7 cellular contexts compared by ENCODE assay signal in the genomic region with DNA sequence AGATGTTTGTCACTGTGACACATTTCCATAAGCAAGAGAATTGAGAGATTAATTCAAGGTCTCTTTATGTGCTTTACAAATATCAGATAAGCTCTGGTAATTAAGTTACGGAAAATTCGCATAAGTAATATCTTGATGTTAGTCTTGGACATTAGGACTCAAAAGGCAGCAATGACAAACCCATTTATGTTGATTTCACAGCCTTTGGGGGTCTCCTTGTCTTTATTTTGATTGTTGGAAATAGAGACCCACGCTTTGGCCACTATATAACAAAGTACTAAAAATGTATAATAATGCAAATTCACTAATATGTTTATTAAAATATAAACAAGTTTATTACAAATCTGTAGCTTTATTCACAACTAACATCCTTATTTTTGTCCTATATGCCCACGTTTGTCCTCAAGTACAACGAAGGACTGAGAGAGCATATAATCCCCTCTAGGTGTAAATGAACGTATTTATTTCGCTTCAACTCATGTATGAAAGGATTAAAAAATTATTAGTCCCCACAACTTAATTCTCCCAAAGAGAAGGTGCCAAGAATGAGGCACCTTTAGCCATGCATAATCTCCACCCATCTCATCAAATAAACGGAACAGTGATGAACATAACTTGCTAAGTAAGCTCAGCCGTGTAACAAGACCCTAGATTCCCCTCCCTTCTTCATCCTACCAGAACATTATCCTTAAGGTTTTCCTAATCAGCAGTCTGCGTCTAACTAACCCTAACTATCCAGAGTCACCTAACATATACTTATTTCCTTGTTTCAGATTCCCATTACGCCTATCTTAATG. TPM values are rescaled to one million over a fixed set of nuclear protein-coding genes. Genes with fewer than 3 reads are reported as not detected.
DNase-seq lines count a peak whose midpoint lies in the region; ATAC-seq and TF ChIP-seq lines count a peak whose summit lies in the region.

No MANE protein-coding gene starts in this region.

- no peak for ATAC-seq in HG03342 (IDR thresholded peaks at IDR 0.05; ENCODE audit: unreplicated experiment)

- H3K4me3 ChIP-seq in HUES64 (ENCODE audit: low read length) (peak overlapping the region; percentile 75), ascending aorta (peak overlapping the region; percentile 87 to 100), kidney epithelial cell (ENCODE audit: low read depth, low read length) (peak overlapping the region; percentile 66), subcutaneous abdominal adipose tissue (ENCODE audit: low read depth in 1 of 5, low read length in 5 of 5) (peak overlapping the region; percentile 33 to 96 (median 71))

- H3K4me1 ChIP-seq in HUES64 (ENCODE audit: insufficient read depth, low read length) (peaks cover 42% of the 10 kb centered on the region), ascending aorta (peaks cover 0 to 9% of the 10 kb centered on the region in 2 donors), subcutaneous abdominal adipose tissue (ENCODE audit: control insufficient read depth in 5 of 5, insufficient read depth in 5 of 5, low read length in 5 of 5) (peaks cover 8 to 33% (median 25%) of the 10 kb centered on the region in 5 donors)

- peak overlapping the region; percentile 81 for H3K9ac ChIP-seq in HUES64 (ENCODE audit: low read depth, low read length)
- H3K9ac ChIP-seq in subcutaneous abdominal adipose tissue (ENCODE audit: low read length in 5 of 5): peak overlapping the region in 4 of 5 donors; percentile 14 to 98 (median 91)

- TF ChIP-seq CTCF in ascending aorta (IDR thresholded peaks at IDR 0.05) (no peak), kidney epithelial cell (IDR thresholded peaks at IDR 0.05; ENCODE audit: insufficient read depth, low read length, poor library complexity, severe bottlenecking) (no peak)

- DNase-seq in ascending aorta (ENCODE audit: low spot score in 2 of 2) (no peak), kidney epithelial cell (ENCODE audit: low read depth) (no peak), activated gamma-delta T cell treated with Interleukin-2 at 50 U/mL for 16 hours (no peak), C1 segment of cervical spinal cord (lab: John Stamatoyannopoulos, UW) (no peak)

- H3K27ac ChIP-seq in HUES64 (ENCODE audit: low read depth, low read length) (peak overlapping the region; percentile 93), ascending aorta (peak overlapping the region; percentile 100), subcutaneous abdominal adipose tissue (ENCODE audit: low read depth, low read length) (peak overlapping the region; percentile 99)

- H3K9me3 ChIP-seq in HUES64 (ENCODE audit: insufficient read depth, low read depth, low read length) (no peaks in the 10 kb centered on the region), ascending aorta (no peaks in the 10 kb centered on the region), subcutaneous abdominal adipose tissue (ENCODE audit: control insufficient read depth in 5 of 5, low read length in 5 of 5) (no peaks in the 10 kb centered on the region)

- intact Hi-C loops in ascending aorta (cut with DNase I): loop anchor here (2.0 to 10.0 kb wide), 6 partner anchors 56 to 613 kb away; a partner anchor contains a TSS

- peaks cover 5% of the 10 kb centered on the region for H3K27me3 ChIP-seq in HUES64 (ENCODE audit: insufficient read depth, low read length)
- H3K27me3 ChIP-seq in ascending aorta: no peaks in the 10 kb centered on the region
- H3K27me3 ChIP-seq in kidney epithelial cell (ENCODE audit: control insufficient read depth, insufficient read depth, low read length): no peaks in the 10 kb centered on the region
- H3K27me3 ChIP-seq in subcutaneous abdominal adipose tissue (ENCODE audit: control insufficient read depth in 5 of 5, insufficient read depth in 4 of 5, low read length in 5 of 5): no peaks in the 10 kb centered on the region

- H3K36me3 ChIP-seq in HUES64 (ENCODE audit: insufficient read depth, low read length) (no peaks in the 10 kb centered on the region), ascending aorta (no peaks in the 10 kb centered on the region), kidney epithelial cell (ENCODE audit: control insufficient read depth, insufficient read depth, low read length) (no peaks in the 10 kb centered on the region), subcutaneous abdominal adipose tissue (ENCODE audit: control insufficient read depth in 5 of 5, insufficient read depth in 5 of 5, low read length in 5 of 5) (no peaks in the 10 kb centered on the region)

- 56% methylated on average over 9 of the region's 11 CpGs for WGBS in HUES64

RNA-seq across cellular contexts. Expression of a gene that starts 1.6 kb away (rescaled TPM):
- polyA plus RNA-seq in HUES64 (2013, experiment 1 of 2): 50.6 TPM
- polyA plus RNA-seq in HUES64 (2013, experiment 2 of 2): 64.1 TPM
- total RNA-seq in ascending aorta (166 TPM), kidney epithelial cell (172 and 207 TPM in 2 replicates)
